1 cellular context compared by ENCODE assay signal in genomic region chr19:51703655-51704515, GRCh38.
TF ChIP-seq lines count a peak whose summit lies in the region.

No MANE protein-coding gene starts in this region.

TF ChIP-seq in HEK293, 187 proteins besides CTCF, POLR2A, EP300 and RAD21 (continued from another document):
- TF ChIP-seq ZNF561 (tag by site-specific recombination; IDR thresholded peaks at IDR 0.05; ENCODE audit: borderline replicate concordance) (peak; percentile 48; the same call in 1 of the 2 replicates), ZNF670 (tag by site-specific recombination; IDR thresholded peaks at IDR 0.05; ENCODE audit: low read depth) (no peak), ZNF157 (tag by site-specific recombination; IDR thresholded peaks at IDR 0.05) (no peak), ZNF510 (tag by site-specific recombination; IDR thresholded peaks at IDR 0.05; ENCODE audit: insufficient replicate concordance) (no peak), KLF9 (tag by site-specific recombination; IDR thresholded peaks at IDR 0.05; ENCODE audit: low read depth) (peak; percentile 94), ZBTB21 (tag by site-specific recombination; IDR thresholded peaks at IDR 0.05) (no peak), ZNF837 (tag by site-specific recombination; IDR thresholded peaks at IDR 0.05) (no peak), TRIM28 (IDR thresholded peaks at IDR 0.05; ENCODE audit: borderline replicate concordance, low read length) (no peak), KLF7 (tag by site-specific recombination; IDR thresholded peaks at IDR 0.05; ENCODE audit: borderline replicate concordance) (0 out of 2 replicates have a peak, but pooled peaks have one; percentile 51), ZNF37A (tag by site-specific recombination; IDR thresholded peaks at IDR 0.05) (no peak), ZFP3 (tag by site-specific recombination; IDR thresholded peaks at IDR 0.05; ENCODE audit: low read depth) (no peak), ZNF629 (tag by site-specific recombination; IDR thresholded peaks at IDR 0.05) (no peak), ZNF473 (tag by site-specific recombination; IDR thresholded peaks at IDR 0.05) (no peak), ZBTB44 (tag by site-specific recombination; IDR thresholded peaks at IDR 0.05) (peak; percentile 21; the same call in 1 of the 2 replicates), PBX3 (CRISPR knock-in tag; IDR thresholded peaks at IDR 0.05) (no peak), ZNF175 (tag by site-specific recombination; IDR thresholded peaks at IDR 0.05) (no peak), HIC1 (tag by site-specific recombination; IDR thresholded peaks at IDR 0.05) (no peak), ZNF426 (tag by site-specific recombination; IDR thresholded peaks at IDR 0.05) (no peak), ZBTB20 (tag by site-specific recombination; IDR thresholded peaks at IDR 0.05) (peak; percentile 46; the same call in 1 of the 2 replicates), ZNF19 (tag by site-specific recombination; IDR thresholded peaks at IDR 0.05; ENCODE audit: low read depth) (no peak), ZXDB (tag by site-specific recombination; IDR thresholded peaks at IDR 0.05) (peak; percentile 61), SCRT2 (tag by site-specific recombination; IDR thresholded peaks at IDR 0.05) (no peak), PRDM2 (tag by site-specific recombination; IDR thresholded peaks at IDR 0.05; ENCODE audit: borderline replicate concordance) (no peak), ZNF544 (tag by site-specific recombination; IDR thresholded peaks at IDR 0.05) (no peak), ZNF621 (tag by site-specific recombination; IDR thresholded peaks at IDR 0.05) (no peak), ZNF529 (tag by site-specific recombination; IDR thresholded peaks at IDR 0.05; ENCODE audit: insufficient replicate concordance) (no peak), WT1 (tag by site-specific recombination; IDR thresholded peaks at IDR 0.05) (no peak), ZNF645 (tag by site-specific recombination; IDR thresholded peaks at IDR 0.05) (no peak), PRDM6 (tag by site-specific recombination; IDR thresholded peaks at IDR 0.05) (no peak)
